In the genomic region with DNA sequence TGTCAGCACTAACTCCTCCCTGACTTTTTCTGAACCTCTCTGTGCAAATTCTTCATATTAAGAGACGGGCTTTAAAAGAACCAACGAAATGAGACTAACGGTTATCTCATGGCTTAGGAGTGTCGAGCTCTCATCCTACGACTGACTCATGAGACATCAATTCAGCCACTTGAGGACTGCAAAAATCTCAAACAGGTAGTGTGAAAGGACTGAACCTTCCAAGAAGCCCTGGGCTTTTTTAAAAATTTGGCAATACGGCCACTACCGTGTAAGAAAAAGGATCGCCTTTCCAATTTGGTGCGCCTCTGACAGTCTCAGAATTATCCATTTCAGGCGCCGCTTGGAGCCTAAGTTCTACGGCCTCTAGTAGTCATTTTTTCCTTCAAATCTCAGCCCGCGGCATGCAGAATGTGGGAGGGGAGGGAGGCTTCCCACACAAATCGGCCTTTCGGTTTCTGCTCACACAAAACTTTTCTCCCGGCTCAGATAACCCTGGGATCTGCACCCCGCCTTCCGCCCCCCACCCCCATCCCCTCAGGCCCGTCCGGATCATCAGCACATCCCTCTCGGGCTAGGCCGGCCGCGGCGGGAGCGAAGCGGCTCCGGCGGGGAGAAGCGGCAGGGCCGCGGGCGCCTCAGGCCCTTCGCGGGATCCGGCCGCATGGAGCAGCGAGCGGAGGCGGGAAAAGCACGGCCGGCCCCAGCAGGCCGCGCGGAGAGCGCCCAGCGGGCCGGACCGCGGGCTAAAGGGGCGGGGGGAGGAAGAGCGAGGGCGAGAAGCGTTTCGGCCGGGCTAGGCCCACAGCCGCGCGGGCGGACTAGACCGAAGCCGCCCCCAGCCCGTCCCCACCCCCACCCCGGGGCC, we compare ENCODE assay signal across 8 cellular contexts. TPM values are rescaled to one million over a fixed set of nuclear protein-coding genes. Genes with fewer than 3 reads are reported as not detected.
DNase-seq lines count a peak whose midpoint lies in the region; ATAC-seq lines count a peak whose summit lies in the region.

No MANE protein-coding gene starts in this region.

- intact Hi-C loops in left ventricle myocardium superior (cut with micrococcal nuclease) = loop anchor here (10.0 kb wide), 1 partner anchor 61 kb away; no protein-coding TSS in a partner anchor

- POLR2A ChIA-PET in activated naive CD8-positive, alpha-beta T cell treated with anti-CD3 and anti-CD28 coated beads, Interleukin-2, amount 10 ng/mL, durations not matched to agents 7 days and 5 days (lab: Charles Lee) = interaction anchor here (0.6 to 2.9 kb wide), 19 partner anchors 9 to 348 kb away, joined by 3 to 97 read pairs (median 4); a partner anchor contains a TSS

- H3K27me3 Mint-ChIP-seq in activated naive CD8-positive, alpha-beta T cell treated with anti-CD3 and anti-CD28 coated beads, Interleukin-2, amount 10 ng/mL, durations not matched to agents 7 days and 5 days = no peaks in the 10 kb centered on the region

- H3K27ac Mint-ChIP-seq in activated naive CD8-positive, alpha-beta T cell treated with anti-CD3 and anti-CD28 coated beads, Interleukin-2, amount 10 ng/mL, durations not matched to agents 7 days and 5 days = peak overlapping the region; percentile 89

- H3K4me3 ChIP-seq in SJCRH30 = peak overlapping the region; percentile 86

- H3K4me3 Mint-ChIP-seq in activated naive CD8-positive, alpha-beta T cell treated with anti-CD3 and anti-CD28 coated beads, Interleukin-2, amount 10 ng/mL, durations not matched to agents 7 days and 5 days = peak overlapping the region; percentile 95

- peak; percentile 12 for DNase-seq in activated T-cell treated with anti-CD3 and anti-CD28 coated beads for 1 hour (ENCODE audit: low read depth)
- no peak for DNase-seq in activated T-cell treated with anti-CD3 and anti-CD28 coated beads, Interleukin-2, amount 50 U/mL, for 1 hour
- DNase-seq in SJCRH30 = peak; percentile 68
- DNase-seq in activated naive CD8-positive, alpha-beta T cell treated with anti-CD3 and anti-CD28 coated beads, Interleukin-2, amount 10 ng/mL, durations not matched to agents 7 days and 5 days = peak; percentile 70
- DNase-seq in left ventricle myocardium superior = no peak
- DNase-seq in renal cortical epithelial cell (ENCODE audit: low read depth) = peak; percentile 73
- DNase-seq in middle frontal gyrus (ENCODE audit: extremely low spot score, low spot score) = no peak

- ATAC-seq in HG03066 (IDR thresholded peaks at IDR 0.05; ENCODE audit: low read depth, unreplicated experiment) (peak; percentile 10), left ventricle myocardium superior (peak; percentile 55)
- peak; percentile 2 for ATAC-seq in activated naive CD8-positive, alpha-beta T cell treated with anti-CD3 and anti-CD28 coated beads, Interleukin-2, amount 10 ng/mL, durations not matched to agents 7 days and 5 days (ENCODE audit: low read depth)

- H3K9me3 ChIP-seq in SJCRH30 (replicated peaks) = no peaks in the 10 kb centered on the region

- H3K36me3 Mint-ChIP-seq in activated naive CD8-positive, alpha-beta T cell treated with anti-CD3 and anti-CD28 coated beads, Interleukin-2, amount 10 ng/mL, durations not matched to agents 7 days and 5 days = peaks cover 12% of the 10 kb centered on the region

- H3K27me3 ChIP-seq in SJCRH30 = no peaks in the 10 kb centered on the region

- peaks cover 42% of the 10 kb centered on the region for H3K4me1 Mint-ChIP-seq in activated naive CD8-positive, alpha-beta T cell treated with anti-CD3 and anti-CD28 coated beads, Interleukin-2, amount 10 ng/mL, durations not matched to agents 7 days and 5 days

- peaks cover 8% of the 10 kb centered on the region for H3K4me1 ChIP-seq in SJCRH30

- H3K36me3 ChIP-seq in SJCRH30 = peaks cover 31% of the 10 kb centered on the region

- peaks cover 2% of the 10 kb centered on the region for H3K9me3 Mint-ChIP-seq in activated naive CD8-positive, alpha-beta T cell treated with anti-CD3 and anti-CD28 coated beads, Interleukin-2, amount 10 ng/mL, durations not matched to agents 7 days and 5 days

- peak overlapping the region; percentile 96 for H3K27ac ChIP-seq in SJCRH30

RNA-seq across cellular contexts. Expression of a gene that starts 0.6 kb away (rescaled TPM):
- 342 and 380 TPM in 2 replicates for total RNA-seq in SJCRH30 (2014; rRNA removed; shearing (Covaris generic))
- 100 to 1,000 TPM; 167 TPM for total RNA-seq in activated naive CD8-positive, alpha-beta T cell treated with anti-CD3 and anti-CD28 coated beads, Interleukin-2, amount 10 ng/mL, durations not matched to agents 7 days and 5 days
- total RNA-seq in left ventricle myocardium superior = 54.9 TPM
- 65.8 and 131 TPM in 2 replicates for total RNA-seq in renal cortical epithelial cell

RNA-seq across cellular contexts. Expression of a gene that starts 26.2 kb away (rescaled TPM):
- 13.8 and 15.8 TPM in 2 replicates for total RNA-seq in SJCRH30 (2014; rRNA removed; shearing (Covaris generic))
- total RNA-seq in activated naive CD8-positive, alpha-beta T cell treated with anti-CD3 and anti-CD28 coated beads, Interleukin-2, amount 10 ng/mL, durations not matched to agents 7 days and 5 days = 1 to 10 TPM; 8.1 to 8.2 TPM
- 12.4 TPM for total RNA-seq in left ventricle myocardium superior
- 19.8 and 35.2 TPM in 2 replicates for total RNA-seq in renal cortical epithelial cell

Comparison
In these comparisons a context has a peak if more than half of its experiments do, and no peak if none do; other contexts are left out.
1. DNase-seq: peak in activated T-cell treated with anti-CD3 and anti-CD28 coated beads for 1 hour (single experiment), SJCRH30 (2 of 2), activated naive CD8-positive, alpha-beta T cell treated with anti-CD3 and anti-CD28 coated beads, Interleukin-2, amount 10 ng/mL, durations not matched to agents 7 days and 5 days (single experiment) and renal cortical epithelial cell (single experiment); none in activated T-cell treated with anti-CD3 and anti-CD28 coated beads, Interleukin-2, amount 50 U/mL, for 1 hour (single experiment), left ventricle myocardium superior (single experiment) and middle frontal gyrus (single experiment).
2. ATAC-seq: peak in every context shown above with its lines; median percentile 55 in left ventricle myocardium superior; 10 in HG03066; 2 in activated naive CD8-positive, alpha-beta T cell treated with anti-CD3 and anti-CD28 coated beads, Interleukin-2, amount 10 ng/mL, durations not matched to agents 7 days and 5 days.